ENCODE assay signal across 8 cellular contexts in genomic region chr1:202811296-202812175, GRCh38. TPM values are rescaled to one million over a fixed set of nuclear protein-coding genes. Genes with fewer than 3 reads are reported as not detected.
DNase-seq lines count a peak whose midpoint lies in the region; ATAC-seq and TF ChIP-seq lines count a peak whose summit lies in the region.

No MANE protein-coding gene starts in this region.

- H3K9me3 Mint-ChIP-seq in activated naive CD8-positive, alpha-beta T cell treated with anti-CD3 and anti-CD28 coated beads, Interleukin-2, amount 10 ng/mL, durations not matched to agents 7 days and 5 days: no peaks in the 10 kb centered on the region

- no peak for TF ChIP-seq POLR2A in NB4 (IDR thresholded peaks at IDR 0.05; ENCODE audit: extremely low read depth, insufficient read length)

- TF ChIP-seq CTCF in NB4 (IDR thresholded peaks at IDR 0.05; ENCODE audit: low read depth, low read length): no peak

- peaks cover 31% of the 10 kb centered on the region for H3K4me1 Mint-ChIP-seq in activated naive CD8-positive, alpha-beta T cell treated with anti-CD3 and anti-CD28 coated beads, Interleukin-2, amount 10 ng/mL, durations not matched to agents 7 days and 5 days

- H3K27ac ChIP-seq in iPS DF 6.9 (ENCODE audit: low read length) (no peak overlapping the region), skeletal muscle tissue (ENCODE audit: low read depth, low read length) (no peak overlapping the region)

- no CpG with 5 or more reads among the region's 43 CpGs for WGBS in iPS DF 6.9 (ENCODE audit: insufficient coverage, insufficient read length)

- H3K27me3 ChIP-seq in iPS DF 6.9 (ENCODE audit: control insufficient read depth, insufficient read depth, low read length) (no peaks in the 10 kb centered on the region), skeletal muscle tissue (ENCODE audit: control insufficient read depth in 3 of 3, insufficient read depth in 3 of 3, low read length in 3 of 3) (peaks cover 0 to 15% (median 0%) of the 10 kb centered on the region in 3 donors)

- peak overlapping the region; percentile 68 to 88 (median 75) for H3K9ac ChIP-seq in skeletal muscle tissue (ENCODE audit: low read depth in 1 of 3, low read length in 3 of 3)

- H3K4me1 ChIP-seq in iPS DF 6.9 (ENCODE audit: control insufficient read depth, insufficient read depth, low read length) (peaks cover 7% of the 10 kb centered on the region; the same call in 1 of the 2 replicates), skeletal muscle tissue (ENCODE audit: control insufficient read depth in 3 of 3, insufficient read depth in 3 of 3, low read length in 3 of 3) (peaks cover 16 to 19% (median 18%) of the 10 kb centered on the region in 3 donors)

- H3K9me3 ChIP-seq in iPS DF 6.9 (ENCODE audit: control insufficient read depth, insufficient read depth, low read length): no peaks in the 10 kb centered on the region
- H3K9me3 ChIP-seq in skeletal muscle tissue (ENCODE audit: control insufficient read depth in 3 of 3, low read length in 3 of 3): no peaks in the 10 kb centered on the region

- H3K4me3 ChIP-seq in NB4 (ENCODE audit: low read depth, low read length) (peak overlapping the region; percentile 75), iPS DF 6.9 (ENCODE audit: low read length) (peak overlapping the region; percentile 52; the same call in 1 of the 2 replicates), skeletal muscle tissue (ENCODE audit: low read length in 3 of 3) (peak overlapping the region; percentile 80 to 90 (median 82))

- peak overlapping the region; percentile 91 for H3K27ac Mint-ChIP-seq in activated naive CD8-positive, alpha-beta T cell treated with anti-CD3 and anti-CD28 coated beads, Interleukin-2, amount 10 ng/mL, durations not matched to agents 7 days and 5 days

- peak; percentile 14 for DNase-seq in Ammon's horn (ENCODE audit: low spot score)
- peak; percentile 52 for DNase-seq in NB4 (ENCODE audit: low read depth)
- DNase-seq in activated naive CD8-positive, alpha-beta T cell treated with anti-CD3 and anti-CD28 coated beads, Interleukin-2, amount 10 ng/mL, durations not matched to agents 7 days and 5 days: peak; percentile 74
- DNase-seq in iPS DF 6.9 (ENCODE audit: low read depth, low spot score): no peak
- DNase-seq in NCI-H2171 (lab: John Stamatoyannopoulos, UW): no peak

- peak overlapping the region; percentile 95 for H3K4me3 Mint-ChIP-seq in activated naive CD8-positive, alpha-beta T cell treated with anti-CD3 and anti-CD28 coated beads, Interleukin-2, amount 10 ng/mL, durations not matched to agents 7 days and 5 days

- H3K27me3 Mint-ChIP-seq in activated naive CD8-positive, alpha-beta T cell treated with anti-CD3 and anti-CD28 coated beads, Interleukin-2, amount 10 ng/mL, durations not matched to agents 7 days and 5 days: peaks cover 37% of the 10 kb centered on the region

- H3K36me3 ChIP-seq in iPS DF 6.9 (ENCODE audit: control insufficient read depth, insufficient read depth, low read length): no peaks in the 10 kb centered on the region
- no peaks in the 10 kb centered on the region for H3K36me3 ChIP-seq in skeletal muscle tissue (ENCODE audit: control insufficient read depth in 3 of 3, insufficient read depth in 3 of 3, low read length in 3 of 3)

- H3K36me3 Mint-ChIP-seq in activated naive CD8-positive, alpha-beta T cell treated with anti-CD3 and anti-CD28 coated beads, Interleukin-2, amount 10 ng/mL, durations not matched to agents 7 days and 5 days: peaks cover under 1% of the 10 kb centered on the region

- ATAC-seq in GM19372 (IDR thresholded peaks at IDR 0.05; ENCODE audit: low read depth, unreplicated experiment): peak; percentile 9
- ATAC-seq in activated naive CD8-positive, alpha-beta T cell treated with anti-CD3 and anti-CD28 coated beads, Interleukin-2, amount 10 ng/mL, durations not matched to agents 7 days and 5 days (ENCODE audit: low read depth): peak; percentile 21
- ATAC-seq in HG03571 (IDR thresholded peaks at IDR 0.05; ENCODE audit: unreplicated experiment): no peak

- POLR2A ChIA-PET in activated naive CD8-positive, alpha-beta T cell treated with anti-CD3 and anti-CD28 coated beads, Interleukin-2, amount 10 ng/mL, durations not matched to agents 7 days and 5 days (lab: Charles Lee): interaction anchor here (0.9 to 4.0 kb wide), 2 partner anchors 24 to 77 kb away, joined by 3 to 17 read pairs; partner anchors contain the start of gene RABIF

RNA-seq across cellular contexts. Expression of gene PCAT6, which starts 0.8 kb away (rescaled TPM):
- under 1 TPM in 1 of 2 experiments, not detected in 1; 0.61 TPM for total RNA-seq in activated naive CD8-positive, alpha-beta T cell treated with anti-CD3 and anti-CD28 coated beads, Interleukin-2, amount 10 ng/mL, durations not matched to agents 7 days and 5 days
- total RNA-seq in skeletal muscle tissue: not detected

RNA-seq across cellular contexts. Expression of gene KDM5B, which starts 3.3 kb away (rescaled TPM):
- total RNA-seq in activated naive CD8-positive, alpha-beta T cell treated with anti-CD3 and anti-CD28 coated beads, Interleukin-2, amount 10 ng/mL, durations not matched to agents 7 days and 5 days: 10 to 100 TPM; 45.2 to 55.5 TPM
- total RNA-seq in skeletal muscle tissue: 93.4 TPM

Comparison
In these comparisons a context has a peak if more than half of its experiments do, and no peak if none do; other contexts are left out.
1. DNase-seq: peak in Ammon's horn (single experiment), NB4 (single experiment) and activated naive CD8-positive, alpha-beta T cell treated with anti-CD3 and anti-CD28 coated beads, Interleukin-2, amount 10 ng/mL, durations not matched to agents 7 days and 5 days (single experiment); none in iPS DF 6.9 (single experiment) and NCI-H2171 (single experiment).
2. Peak in every context shown above with its lines, with median percentiles within 50 percentile points of each other: H3K4me3 ChIP-seq.